Comparison of ENCODE assay signal across 23 cellular contexts in the genomic region with DNA sequence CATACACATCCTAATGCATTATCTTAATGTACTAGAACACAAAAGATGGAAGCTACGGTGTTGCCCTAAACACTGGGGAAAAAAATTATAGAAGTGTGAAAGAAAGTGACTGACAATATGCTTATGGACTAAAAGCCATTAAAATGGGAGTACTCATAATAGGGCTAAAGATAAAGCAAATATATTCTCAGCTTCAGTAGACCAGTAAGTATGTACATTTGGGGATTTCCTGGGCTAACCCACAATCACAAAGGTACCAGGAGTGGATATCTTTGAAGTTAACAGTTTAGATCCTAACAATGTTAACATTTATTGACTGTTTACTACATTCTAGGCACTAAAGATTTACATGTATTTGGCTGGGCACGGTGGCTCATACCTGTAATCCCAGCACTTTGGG. TPM values are rescaled to one million over a fixed set of nuclear protein-coding genes. Genes with fewer than 3 reads are reported as not detected.
"Had no signal": no experiment of that assay in that cellular context is flagged by ENCODE, and none has a peak within 500 bp of the region (broad histone marks: within the 10 kb centered on the region; RNA-seq: fewer than 3 reads in every experiment).

No MANE protein-coding gene starts in this region.

- H3K4me2 ChIP-seq: PC-9 had no signal

- H3K9me3 Mint-ChIP-seq: activated T-helper 17 cell treated with anti-CD3 and anti-CD28 coated beads, Interleukin-2, amount 50 U/mL, for 72 hours had no signal

- H3K27ac Mint-ChIP-seq: activated B cell treated with CpG ODN at 0.5 μM for 24 hours; activated CD4-positive, alpha-beta T cell treated with anti-CD3 and anti-CD28 coated beads, Interleukin-2, amount 10 ng/mL, durations not matched to agents 24 days and 14 days; activated CD8-positive, alpha-beta memory T cell treated with anti-CD3 and anti-CD28 coated beads, Interleukin-2, amount 10 ng/mL, durations not matched to agents 7 days and 5 days; activated naive CD4-positive, alpha-beta T cell treated with anti-CD3 and anti-CD28 coated beads for 36 hours; activated naive CD8-positive, alpha-beta T cell treated with anti-CD3 and anti-CD28 coated beads, Interleukin-2, amount 10 ng/mL, durations not matched to agents 7 days and 5 days; activated T-helper 17 cell treated with anti-CD3 and anti-CD28 coated beads, Interleukin-2, amount 50 U/mL, for 72 hours; brain had no signal

- H3K4me3 Mint-ChIP-seq: activated B cell treated with CpG ODN at 0.5 μM for 24 hours; activated CD4-positive, alpha-beta T cell treated with anti-CD3 and anti-CD28 coated beads, Interleukin-2, amount 10 ng/mL, durations not matched to agents 24 days and 14 days; activated CD8-positive, alpha-beta memory T cell treated with anti-CD3 and anti-CD28 coated beads, Interleukin-2, amount 10 ng/mL, durations not matched to agents 7 days and 5 days; activated naive CD4-positive, alpha-beta T cell treated with anti-CD3 and anti-CD28 coated beads for 36 hours; activated naive CD8-positive, alpha-beta T cell treated with anti-CD3 and anti-CD28 coated beads, Interleukin-2, amount 10 ng/mL, durations not matched to agents 7 days and 5 days; activated T-helper 17 cell treated with anti-CD3 and anti-CD28 coated beads, Interleukin-2, amount 50 U/mL, for 72 hours; brain had no signal

- H3K27me3 Mint-ChIP-seq: activated B cell treated with CpG ODN at 0.5 μM for 24 hours; activated CD4-positive, alpha-beta T cell treated with anti-CD3 and anti-CD28 coated beads, Interleukin-2, amount 10 ng/mL, durations not matched to agents 24 days and 14 days; activated CD8-positive, alpha-beta memory T cell treated with anti-CD3 and anti-CD28 coated beads, Interleukin-2, amount 10 ng/mL, durations not matched to agents 7 days and 5 days; activated naive CD8-positive, alpha-beta T cell treated with anti-CD3 and anti-CD28 coated beads, Interleukin-2, amount 10 ng/mL, durations not matched to agents 7 days and 5 days; activated T-helper 17 cell treated with anti-CD3 and anti-CD28 coated beads, Interleukin-2, amount 50 U/mL, for 72 hours; brain had no signal

- H3K4me1 ChIP-seq: ascending aorta had no signal

- H3K4me1 Mint-ChIP-seq: activated CD8-positive, alpha-beta memory T cell treated with anti-CD3 and anti-CD28 coated beads, Interleukin-2, amount 10 ng/mL, durations not matched to agents 7 days and 5 days; brain had no signal

- H3K27me3 ChIP-seq: adrenal gland, ascending aorta had no signal

- H3K36me3 ChIP-seq: adrenal gland had no signal

- H3K27ac ChIP-seq: adrenal gland, ascending aorta, PC-9 had no signal

- H3K4me3 ChIP-seq: adrenal gland, ascending aorta, K562, PC-9 had no signal

- ATAC-seq: activated T-helper 17 cell treated with anti-CD3 and anti-CD28 coated beads, Interleukin-2, amount 50 U/mL, for 72 hours had no signal

- DNase-seq: activated B cell treated with CpG ODN at 0.5 μM for 24 hours; activated CD4-positive, alpha-beta T cell treated with anti-CD3 and anti-CD28 coated beads for 1 hour; activated CD4-positive, alpha-beta T cell treated with anti-CD3 and anti-CD28 coated beads, Interleukin-2, amount 10 ng/mL, durations not matched to agents 24 days and 14 days; activated CD4-positive, alpha-beta T cell treated with anti-CD3 and anti-CD28 coated beads, Interleukin-2, amount 50 U/mL, for 48 hours; activated CD8-positive, alpha-beta memory T cell treated with anti-CD3 and anti-CD28 coated beads, Interleukin-2, amount 10 ng/mL, durations not matched to agents 7 days and 5 days; activated gamma-delta T cell; activated naive CD4-positive, alpha-beta T cell treated with anti-CD3 and anti-CD28 coated beads for 36 hours; activated naive CD8-positive, alpha-beta T cell treated with anti-CD3 and anti-CD28 coated beads, Interleukin-2, amount 10 ng/mL, durations not matched to agents 7 days and 5 days; activated T-cell treated with anti-CD3 and anti-CD28 coated beads, Interleukin-2, amount 50 U/mL, for 48 hours; adrenal gland; Karpas-422; MM.1S; NCI-H1105; NCI-H1436; NCI-H2081; NCI-H510A treated with DMSO at 0.1 percent for 48 hours; PC-9; SIG-M5; T1000 had no signal

RNA-seq across cellular contexts. Expression of gene PTGER4, which starts 36.9 kb away (rescaled TPM):
- polyA plus RNA-seq: K562 had no signal
